ENCODE assay signal across 8 cellular contexts in genomic region chr5:139709587-139710369, GRCh38.
DNase-seq lines count a peak whose midpoint lies in the region; ATAC-seq and TF ChIP-seq lines count a peak whose summit lies in the region.

No MANE protein-coding gene starts in this region.

- H3K4me2 ChIP-seq in BLaER1: peak overlapping the region; percentile 99

- peak overlapping the region; percentile 70 for H3K4me3 ChIP-seq in BLaER1
- H3K4me3 ChIP-seq in liver (ENCODE audit: low read depth in 1 of 3, low read length in 3 of 3): peak overlapping the region in 1 of 3 donors; percentile 22
- peak overlapping the region in 1 of 3 donors; percentile 11 for H3K4me3 ChIP-seq in thyroid gland (replicated peaks in 1 of 3)

- TF ChIP-seq RAD21 in liver (IDR thresholded peaks at IDR 0.05): no peak

- no peaks in the 10 kb centered on the region for H3K36me3 ChIP-seq in BLaER1
- H3K36me3 ChIP-seq in liver (ENCODE audit: control insufficient read depth in 4 of 4, insufficient read depth in 3 of 4, low read depth in 1 of 4, low read length in 3 of 4): no peaks in the 10 kb centered on the region
- H3K36me3 ChIP-seq in thyroid gland: no peaks in the 10 kb centered on the region

- 36% methylated on average over 59 of the region's 59 CpGs for WGBS in liver
- 46 to 64% methylated on average over 9 to 30 of the region's 59 CpGs for WGBS in thyroid gland, 2 donors

- H3K27me3 ChIP-seq in BLaER1 (no peaks in the 10 kb centered on the region), liver (ENCODE audit: control insufficient read depth in 4 of 4, insufficient read depth in 4 of 4, low read length in 3 of 4) (no peaks in the 10 kb centered on the region), thyroid gland (no peaks in the 10 kb centered on the region)

- intact Hi-C loops in thyroid gland (cut with DNase I): no loop called here

- peak; percentile 53 for DNase-seq in M059J (ENCODE audit: low read depth)
- DNase-seq in caudate nucleus (lab: John Stamatoyannopoulos, UW): peak in 3 of 61 donors; percentile 11 to 55 (median 52)
- peak in 1 of 2 donors; percentile 34 for DNase-seq in thyroid gland
- DNase-seq in HuH-7.5 (ENCODE audit: low spot score): no peak
- no peak for DNase-seq in effector CD8-positive, alpha-beta T cell (lab: John Stamatoyannopoulos, UW)

- TF ChIP-seq CTCF in liver (IDR thresholded peaks at IDR 0.05; ENCODE audit: low read depth, low read length, missing input control): no peak
- no peak for TF ChIP-seq CTCF in thyroid gland (IDR thresholded peaks at IDR 0.05)

- peaks cover 97% of the 10 kb centered on the region for H3K4me1 ChIP-seq in BLaER1
- peaks cover 4 to 25% (median 13%) of the 10 kb centered on the region in 4 donors for H3K4me1 ChIP-seq in liver (ENCODE audit: control insufficient read depth in 4 of 4, insufficient read depth in 4 of 4, low read length in 3 of 4)
- H3K4me1 ChIP-seq in thyroid gland: peaks cover 24 to 42% of the 10 kb centered on the region in 2 donors

- TF ChIP-seq POLR2A in thyroid gland (IDR thresholded peaks at IDR 0.05): no peak

- H3K27ac ChIP-seq in BLaER1 (peak overlapping the region; percentile 90), caudate nucleus (ENCODE audit: low read depth, low read length) (peak overlapping the region; percentile 83), liver (ENCODE audit: low read depth in 1 of 2, low read length in 2 of 2) (no peak overlapping the region), thyroid gland (peak overlapping the region in 2 of 3 donors; percentile 23 to 46)

- H3K9ac ChIP-seq in BLaER1 (peak overlapping the region; percentile 79), liver (ENCODE audit: low read depth in 1 of 2, low read length in 2 of 2) (no peak overlapping the region)

- H3K9me3 ChIP-seq in BLaER1 (no peaks in the 10 kb centered on the region), liver (ENCODE audit: control insufficient read depth in 4 of 4, low read length in 3 of 4) (peaks cover 0 to 5% (median 0%) of the 10 kb centered on the region in 4 donors), thyroid gland (no peaks in the 10 kb centered on the region)

- ATAC-seq in GM18520 (IDR thresholded peaks at IDR 0.05; ENCODE audit: unreplicated experiment): no peak

- H4K20me1 ChIP-seq in BLaER1: no peaks in the 10 kb centered on the region

TF ChIP-seq in liver, 16 proteins besides CTCF, POLR2A, EP300 and RAD21:
- TF ChIP-seq NR2F2 (IDR thresholded peaks at IDR 0.05): peak; percentile 5
- no peak for TF ChIP-seq ATF3 (IDR thresholded peaks at IDR 0.05)
- TF ChIP-seq RXRA (IDR thresholded peaks at IDR 0.05): no peak
- TF ChIP-seq FOXA2 (IDR thresholded peaks at IDR 0.05): no peak
- no peak for TF ChIP-seq HNF4A (conservative IDR thresholded peaks at IDR 0.05)
- no peak for TF ChIP-seq TAF1 (conservative IDR thresholded peaks at IDR 0.05)
- no peak for TF ChIP-seq SP1 (IDR thresholded peaks at IDR 0.05)
- TF ChIP-seq EGR1 (IDR thresholded peaks at IDR 0.05; ENCODE audit: low read depth in 2 of 2): no peak
TF ChIP-seq in liver: peak in this region for 1.

Comparison
In these comparisons a context has a peak if more than half of its experiments do, and no peak if none do; other contexts are left out.
1. H3K27ac ChIP-seq: peak in BLaER1 (single experiment), caudate nucleus (single experiment) and thyroid gland (2 of 3); none in liver (0 of 2).